1 cellular context compared by ENCODE assay signal in the genomic region with DNA sequence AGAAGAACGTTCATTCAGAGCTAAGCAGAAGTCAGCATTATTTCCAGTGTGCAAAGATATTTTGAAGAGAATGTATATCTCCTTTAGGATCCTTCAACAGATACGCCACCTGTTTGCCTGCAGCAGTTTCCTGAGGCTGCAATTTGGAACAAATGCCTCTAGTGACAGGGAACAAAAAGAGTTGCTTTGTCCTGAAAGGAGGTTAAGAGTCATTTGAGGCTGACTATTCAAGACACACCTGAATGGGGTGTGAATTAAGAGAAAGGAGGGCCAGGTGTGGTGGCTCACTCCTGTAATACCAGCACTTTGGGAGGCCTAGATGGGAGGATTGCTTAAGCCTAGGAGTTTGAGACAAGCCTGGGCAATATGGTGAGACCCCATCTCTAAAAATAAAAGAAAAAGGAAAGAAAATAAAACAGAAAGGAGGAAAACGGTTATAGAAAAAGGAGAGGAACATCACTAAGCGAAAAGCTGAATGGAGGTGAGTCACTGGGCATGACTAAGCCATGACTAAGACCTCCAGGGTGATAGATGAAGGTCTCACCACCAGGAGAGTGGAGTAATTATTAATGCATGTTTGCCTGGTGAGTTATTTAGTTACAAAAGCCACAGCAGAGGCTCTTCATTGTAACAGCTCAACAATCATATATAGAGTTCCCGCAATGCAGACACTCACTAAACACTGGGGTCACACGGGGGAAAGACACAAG.
A peak's percentile ranks its signal among the peaks of the same experiment; 100 is the strongest.
TF ChIP-seq lines count a peak whose summit lies in the region.

No MANE protein-coding gene starts in this region.

TF ChIP-seq in A549, 52 proteins besides CTCF, POLR2A, EP300 and RAD21 (continued from another document):
- TF ChIP-seq, protein P1, sequence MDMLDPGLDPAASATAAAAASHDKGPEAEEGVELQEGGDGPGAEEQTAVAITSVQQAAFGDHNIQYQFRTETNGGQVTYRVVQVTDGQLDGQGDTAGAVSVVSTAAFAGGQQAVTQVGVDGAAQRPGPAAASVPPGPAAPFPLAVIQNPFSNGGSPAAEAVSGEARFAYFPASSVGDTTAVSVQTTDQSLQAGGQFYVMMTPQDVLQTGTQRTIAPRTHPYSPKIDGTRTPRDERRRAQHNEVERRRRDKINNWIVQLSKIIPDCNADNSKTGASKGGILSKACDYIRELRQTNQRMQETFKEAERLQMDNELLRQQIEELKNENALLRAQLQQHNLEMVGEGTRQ (IDR thresholded peaks at IDR 0.05) = no peak
- no peak for TF ChIP-seq HOXA7 (CRISPR knock-in tag; IDR thresholded peaks at IDR 0.05)
- TF ChIP-seq SMC3 (IDR thresholded peaks at IDR 0.05) = peak; percentile 47
- peak; percentile 72; the same call in 1 of the 2 replicates for TF ChIP-seq HOXB5 (CRISPR knock-in tag; IDR thresholded peaks at IDR 0.05)
- TF ChIP-seq ZFP36 (IDR thresholded peaks at IDR 0.05; ENCODE audit: borderline replicate concordance, partially characterized antibody) = no peak
- no peak for TF ChIP-seq KDM1A (IDR thresholded peaks at IDR 0.05; ENCODE audit: low read depth)
- TF ChIP-seq CHD2 (IDR thresholded peaks at IDR 0.05; ENCODE audit: low read length, partially characterized antibody) = no peak
- no peak for TF ChIP-seq RFX5 (IDR thresholded peaks at IDR 0.05)
- peak; percentile 25 for TF ChIP-seq MAFK (IDR thresholded peaks at IDR 0.05; ENCODE audit: partially characterized antibody)
- no peak for TF ChIP-seq KDM5A (IDR thresholded peaks at IDR 0.05)
- TF ChIP-seq, protein P2, sequence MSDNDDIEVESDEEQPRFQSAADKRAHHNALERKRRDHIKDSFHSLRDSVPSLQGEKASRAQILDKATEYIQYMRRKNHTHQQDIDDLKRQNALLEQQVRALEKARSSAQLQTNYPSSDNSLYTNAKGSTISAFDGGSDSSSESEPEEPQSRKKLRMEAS (IDR thresholded peaks at IDR 0.05) = peak; percentile 83
- no peak for TF ChIP-seq RARB (CRISPR knock-in tag; IDR thresholded peaks at IDR 0.05)
- no peak for TF ChIP-seq HOXB13 (CRISPR knock-in tag; IDR thresholded peaks at IDR 0.05; ENCODE audit: low read depth)
- TF ChIP-seq, protein P3, sequence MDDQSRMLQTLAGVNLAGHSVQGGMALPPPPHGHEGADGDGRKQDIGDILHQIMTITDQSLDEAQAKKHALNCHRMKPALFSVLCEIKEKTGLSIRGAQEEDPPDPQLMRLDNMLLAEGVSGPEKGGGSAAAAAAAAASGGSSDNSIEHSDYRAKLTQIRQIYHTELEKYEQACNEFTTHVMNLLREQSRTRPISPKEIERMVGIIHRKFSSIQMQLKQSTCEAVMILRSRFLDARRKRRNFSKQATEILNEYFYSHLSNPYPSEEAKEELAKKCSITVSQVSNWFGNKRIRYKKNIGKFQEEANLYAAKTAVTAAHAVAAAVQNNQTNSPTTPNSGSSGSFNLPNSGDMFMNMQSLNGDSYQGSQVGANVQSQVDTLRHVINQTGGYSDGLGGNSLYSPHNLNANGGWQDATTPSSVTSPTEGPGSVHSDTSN (IDR thresholded peaks at IDR 0.05) = peak; percentile 76
- TF ChIP-seq ZNF302 (CRISPR knock-in tag; IDR thresholded peaks at IDR 0.05) = no peak
- TF ChIP-seq CHD4 (IDR thresholded peaks at IDR 0.05; ENCODE audit: borderline replicate concordance) = no peak
- no peak for TF ChIP-seq POLR2AphosphoS2 (conservative IDR thresholded peaks at IDR 0.05; ENCODE audit: low read length)
- TF ChIP-seq TP53 (CRISPR knock-in tag; IDR thresholded peaks at IDR 0.05) = no peak
- TF ChIP-seq HDAC2 (IDR thresholded peaks at IDR 0.05) = no peak
- no peak for TF ChIP-seq RCOR1 (IDR thresholded peaks at IDR 0.05; ENCODE audit: low read depth, low read length)
- TF ChIP-seq, protein P4, sequence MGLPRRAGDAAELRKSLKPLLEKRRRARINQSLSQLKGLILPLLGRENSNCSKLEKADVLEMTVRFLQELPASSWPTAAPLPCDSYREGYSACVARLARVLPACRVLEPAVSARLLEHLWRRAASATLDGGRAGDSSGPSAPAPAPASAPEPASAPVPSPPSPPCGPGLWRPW (IDR thresholded peaks at IDR 0.05) = no peak
- TF ChIP-seq NR3C1 (IDR thresholded peaks at IDR 0.05) = no peak
- no peak for TF ChIP-seq HEYL (CRISPR knock-in tag; IDR thresholded peaks at IDR 0.05)
- TF ChIP-seq, protein P5, sequence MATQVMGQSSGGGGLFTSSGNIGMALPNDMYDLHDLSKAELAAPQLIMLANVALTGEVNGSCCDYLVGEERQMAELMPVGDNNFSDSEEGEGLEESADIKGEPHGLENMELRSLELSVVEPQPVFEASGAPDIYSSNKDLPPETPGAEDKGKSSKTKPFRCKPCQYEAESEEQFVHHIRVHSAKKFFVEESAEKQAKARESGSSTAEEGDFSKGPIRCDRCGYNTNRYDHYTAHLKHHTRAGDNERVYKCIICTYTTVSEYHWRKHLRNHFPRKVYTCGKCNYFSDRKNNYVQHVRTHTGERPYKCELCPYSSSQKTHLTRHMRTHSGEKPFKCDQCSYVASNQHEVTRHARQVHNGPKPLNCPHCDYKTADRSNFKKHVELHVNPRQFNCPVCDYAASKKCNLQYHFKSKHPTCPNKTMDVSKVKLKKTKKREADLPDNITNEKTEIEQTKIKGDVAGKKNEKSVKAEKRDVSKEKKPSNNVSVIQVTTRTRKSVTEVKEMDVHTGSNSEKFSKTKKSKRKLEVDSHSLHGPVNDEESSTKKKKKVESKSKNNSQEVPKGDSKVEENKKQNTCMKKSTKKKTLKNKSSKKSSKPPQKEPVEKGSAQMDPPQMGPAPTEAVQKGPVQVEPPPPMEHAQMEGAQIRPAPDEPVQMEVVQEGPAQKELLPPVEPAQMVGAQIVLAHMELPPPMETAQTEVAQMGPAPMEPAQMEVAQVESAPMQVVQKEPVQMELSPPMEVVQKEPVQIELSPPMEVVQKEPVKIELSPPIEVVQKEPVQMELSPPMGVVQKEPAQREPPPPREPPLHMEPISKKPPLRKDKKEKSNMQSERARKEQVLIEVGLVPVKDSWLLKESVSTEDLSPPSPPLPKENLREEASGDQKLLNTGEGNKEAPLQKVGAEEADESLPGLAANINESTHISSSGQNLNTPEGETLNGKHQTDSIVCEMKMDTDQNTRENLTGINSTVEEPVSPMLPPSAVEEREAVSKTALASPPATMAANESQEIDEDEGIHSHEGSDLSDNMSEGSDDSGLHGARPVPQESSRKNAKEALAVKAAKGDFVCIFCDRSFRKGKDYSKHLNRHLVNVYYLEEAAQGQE (IDR thresholded peaks at IDR 0.05) = no peak
- TF ChIP-seq TFCP2L1 (CRISPR knock-in tag; IDR thresholded peaks at IDR 0.05) = no peak
- TF ChIP-seq FOSL2 (IDR thresholded peaks at IDR 0.05) = peak; percentile 100
- peak; percentile 99 for TF ChIP-seq FOSL2 (CRISPR knock-in tag; IDR thresholded peaks at IDR 0.05)
- TF ChIP-seq, protein P6, sequence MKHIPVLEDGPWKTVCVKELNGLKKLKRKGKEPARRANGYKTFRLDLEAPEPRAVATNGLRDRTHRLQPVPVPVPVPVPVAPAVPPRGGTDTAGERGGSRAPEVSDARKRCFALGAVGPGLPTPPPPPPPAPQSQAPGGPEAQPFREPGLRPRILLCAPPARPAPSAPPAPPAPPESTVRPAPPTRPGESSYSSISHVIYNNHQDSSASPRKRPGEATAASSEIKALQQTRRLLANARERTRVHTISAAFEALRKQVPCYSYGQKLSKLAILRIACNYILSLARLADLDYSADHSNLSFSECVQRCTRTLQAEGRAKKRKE (CRISPR knock-in tag; IDR thresholded peaks at IDR 0.05; ENCODE audit: low read depth) = no peak
